ENCODE assay signal across 1 cellular context in genomic region chr1:24966121-24966723, GRCh38.
TF ChIP-seq lines count a peak whose summit lies in the region.

No MANE protein-coding gene starts in this region.

TF ChIP-seq in IMR-90, 13 proteins besides CTCF, POLR2A, EP300 and RAD21 (continued from another document):
- no peak for TF ChIP-seq ELK1 (IDR thresholded peaks at IDR 0.05; ENCODE audit: borderline replicate concordance, low read depth, low read length)
- TF ChIP-seq RCOR1 (IDR thresholded peaks at IDR 0.05; ENCODE audit: insufficient replicate concordance, low read length): no peak
- no peak for TF ChIP-seq MAZ (IDR thresholded peaks at IDR 0.05; ENCODE audit: borderline replicate concordance, low read depth, low read length)
- TF ChIP-seq, protein P1, sequence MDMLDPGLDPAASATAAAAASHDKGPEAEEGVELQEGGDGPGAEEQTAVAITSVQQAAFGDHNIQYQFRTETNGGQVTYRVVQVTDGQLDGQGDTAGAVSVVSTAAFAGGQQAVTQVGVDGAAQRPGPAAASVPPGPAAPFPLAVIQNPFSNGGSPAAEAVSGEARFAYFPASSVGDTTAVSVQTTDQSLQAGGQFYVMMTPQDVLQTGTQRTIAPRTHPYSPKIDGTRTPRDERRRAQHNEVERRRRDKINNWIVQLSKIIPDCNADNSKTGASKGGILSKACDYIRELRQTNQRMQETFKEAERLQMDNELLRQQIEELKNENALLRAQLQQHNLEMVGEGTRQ (IDR thresholded peaks at IDR 0.05; ENCODE audit: low read depth, low read length): no peak
- TF ChIP-seq MXI1 (IDR thresholded peaks at IDR 0.05; ENCODE audit: borderline replicate concordance, low read depth, low read length): no peak
- TF ChIP-seq NFE2L2 (IDR thresholded peaks at IDR 0.05; ENCODE audit: low read depth, low read length): no peak
- TF ChIP-seq CEBPB (IDR thresholded peaks at IDR 0.05; ENCODE audit: low read depth, low read length): no peak
- TF ChIP-seq SMC3 (IDR thresholded peaks at IDR 0.05; ENCODE audit: low read depth, low read length): no peak
- no peak for TF ChIP-seq BHLHE40 (IDR thresholded peaks at IDR 0.05; ENCODE audit: low read depth, low read length)
- TF ChIP-seq CHD1 (IDR thresholded peaks at IDR 0.05; ENCODE audit: low read depth, low read length): no peak
- TF ChIP-seq MAFK (IDR thresholded peaks at IDR 0.05; ENCODE audit: low read depth, low read length): no peak
TF ChIP-seq in IMR-90: peak in this region for 0.
